7 cellular contexts compared by ENCODE assay signal in the genomic region with DNA sequence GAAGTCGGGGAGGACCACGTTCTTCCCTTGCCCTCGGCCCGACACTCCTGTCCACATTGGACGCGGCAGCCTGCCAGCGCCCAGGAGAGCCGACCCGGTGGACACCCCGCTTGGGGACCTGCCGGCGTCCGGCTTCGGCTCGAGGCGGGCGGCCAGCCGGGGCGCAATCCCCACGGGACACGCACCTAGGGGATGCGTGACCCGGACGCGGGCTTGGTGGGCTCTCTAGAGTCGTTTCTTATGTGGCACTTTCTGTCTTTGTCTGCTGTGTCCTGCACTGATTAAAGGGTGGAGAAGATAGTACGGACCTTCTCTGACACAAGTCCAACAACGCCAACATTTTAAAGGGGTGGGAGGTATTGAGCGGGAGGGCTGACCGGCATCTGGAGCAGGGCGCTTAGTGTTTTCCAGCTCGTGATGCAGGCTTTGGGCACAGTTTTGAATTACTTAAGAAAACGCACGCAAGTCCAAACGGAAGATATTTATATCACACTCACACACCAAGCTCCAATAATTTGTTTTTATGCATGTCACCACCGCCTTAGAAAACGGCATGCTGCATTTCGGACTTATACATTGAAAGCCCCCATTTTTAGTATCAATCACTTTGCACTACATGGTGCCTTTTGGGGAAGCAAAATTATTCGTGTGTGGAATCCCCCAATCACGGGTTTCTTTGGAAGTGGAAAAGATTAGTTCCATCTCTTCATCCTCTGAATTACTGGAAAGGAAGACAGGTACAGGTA. TPM values are rescaled to one million over a fixed set of nuclear protein-coding genes. Genes with fewer than 3 reads are reported as not detected.
DNase-seq lines count a peak whose midpoint lies in the region; ATAC-seq and TF ChIP-seq lines count a peak whose summit lies in the region.

No MANE protein-coding gene starts in this region.

- TF ChIP-seq CTCF in HFF-Myc (IDR thresholded peaks at IDR 0.05; ENCODE audit: low read depth, low read length, missing control alignments) (no peak), PC-3 (conservative IDR thresholded peaks at IDR 0.05; ENCODE audit: low read depth, low read length) (no peak)

- CTCF ChIA-PET in PC-3 (lab: Charles Lee), result interaction anchor here (0.6 kb wide), 1 partner anchor 13 kb away, joined by 7 read pairs; no protein-coding TSS in a partner anchor

- no peaks in the 10 kb centered on the region for H3F3A ChIP-seq in PC-3 (ENCODE audit: low read length, unreplicated experiment)

- intact Hi-C loops in PC-3 (cut with micrococcal nuclease), result loop anchor here (5.0 kb wide), 1 partner anchor 86 kb away; no protein-coding TSS in a partner anchor

- H3K4me1 Mint-ChIP-seq in effector memory CD8-positive, alpha-beta T cell (ENCODE audit: low read depth in 2 of 2), result peaks cover 4% of the 10 kb centered on the region in 2 donors
- peaks cover 2 to 40% (median 14%) of the 10 kb centered on the region in 4 donors for H3K4me1 Mint-ChIP-seq in naive thymus-derived CD8-positive, alpha-beta T cell

- no peaks in the 10 kb centered on the region for H3K9me2 ChIP-seq in PC-3 (replicated peaks; ENCODE audit: low read length)

- H3K27ac Mint-ChIP-seq in effector memory CD8-positive, alpha-beta T cell, result no peak overlapping the region
- peak overlapping the region in 5 of 10 donors; percentile 29 to 75 (median 44) for H3K27ac Mint-ChIP-seq in naive thymus-derived CD8-positive, alpha-beta T cell

- H3K9ac ChIP-seq in PC-3 (ENCODE audit: low read length), result peak overlapping the region; percentile 99

- H3K79me2 ChIP-seq in PC-3 (ENCODE audit: low read length), result peaks cover 7% of the 10 kb centered on the region; the same call in 1 of the 2 replicates

- no peaks in the 10 kb centered on the region for H3K9me3 ChIP-seq in PC-3 (ENCODE audit: low read length)

- peaks cover 65 to 75% of the 10 kb centered on the region in 2 donors for H3K27me3 Mint-ChIP-seq in effector memory CD8-positive, alpha-beta T cell
- peaks cover 27 to 82% (median 76%) of the 10 kb centered on the region in 5 donors for H3K27me3 Mint-ChIP-seq in naive thymus-derived CD8-positive, alpha-beta T cell

- peak overlapping the region; percentile 89 for H3K27ac ChIP-seq in PC-3 (ENCODE audit: low read length)

- H2AFZ ChIP-seq in PC-3 (ENCODE audit: low read length), result peak overlapping the region; percentile 81

- POLR2A ChIA-PET in PC-3 (lab: Charles Lee; ENCODE audit: unreplicated experiment), result interaction anchor here (0.5 to 0.6 kb wide), 2 partner anchors 26 to 88 kb away, joined by 3 to 5 read pairs; no protein-coding TSS in a partner anchor
- POLR2A ChIA-PET in naive thymus-derived CD8-positive, alpha-beta T cell (lab: Charles Lee), result interaction anchor here (0.7 to 5.0 kb wide), 5 partner anchors 8 to 135 kb away, joined by 3 to 30 read pairs (median 4); no protein-coding TSS in a partner anchor

- H3K4me3 ChIP-seq in HFF-Myc (replicated peaks; ENCODE audit: low read depth, low read length) (peak overlapping the region; percentile 58), PC-3 (ENCODE audit: low read length) (peak overlapping the region; percentile 91)

- DNase-seq in HFF-Myc (ENCODE audit: extremely low read depth, low read depth), result no peak
- DNase-seq in PC-3, result no peak
- no peak for DNase-seq in effector memory CD8-positive, alpha-beta T cell
- DNase-seq in naive thymus-derived CD8-positive, alpha-beta T cell, result peak in 3 of 10 donors; percentile 26 to 45 (median 27)
- no peak for DNase-seq in activated gamma-delta T cell (lab: John Stamatoyannopoulos, UW)
- no peak for DNase-seq in activated CD8-positive, alpha-beta memory T cell treated with anti-CD3 and anti-CD28 coated beads, Interleukin-2, amount 50 U/mL, for 48 hours

- peak overlapping the region; percentile 84 to 86 for H3K4me3 Mint-ChIP-seq in effector memory CD8-positive, alpha-beta T cell
- peak overlapping the region; percentile 47 to 86 (median 68) for H3K4me3 Mint-ChIP-seq in naive thymus-derived CD8-positive, alpha-beta T cell

- H3K36me3 ChIP-seq in PC-3 (ENCODE audit: low read depth, low read length), result no peaks in the 10 kb centered on the region

- peak; percentile 8 for ATAC-seq in GM18520 (IDR thresholded peaks at IDR 0.05; ENCODE audit: unreplicated experiment)
- ATAC-seq in PC-3, result peak; percentile 46
- no peak for ATAC-seq in effector memory CD8-positive, alpha-beta T cell (replicated peaks)
- peak in 1 of 2 donors; percentile 9 for ATAC-seq in naive thymus-derived CD8-positive, alpha-beta T cell

- H4K20me1 ChIP-seq in PC-3 (ENCODE audit: low read length), result no peaks in the 10 kb centered on the region

- no peaks in the 10 kb centered on the region for H3K27me3 ChIP-seq in PC-3 (ENCODE audit: low read length)

- TSS peak; percentile 65 for BruUV-seq in PC-3 (replicated peaks; lab: Mats Ljungman, UMichigan)

- H3K36me3 Mint-ChIP-seq in effector memory CD8-positive, alpha-beta T cell (ENCODE audit: insufficient read depth), result peaks cover 48% of the 10 kb centered on the region
- H3K36me3 Mint-ChIP-seq in naive thymus-derived CD8-positive, alpha-beta T cell, result peaks cover 6 to 17% (median 10%) of the 10 kb centered on the region in 3 donors

- peak overlapping the region; percentile 90 for H3K4me2 ChIP-seq in PC-3 (ENCODE audit: low read length)

- peaks cover 22% of the 10 kb centered on the region for H3K4me1 ChIP-seq in PC-3 (ENCODE audit: insufficient read depth, low read length)

- H3K9me3 Mint-ChIP-seq in effector memory CD8-positive, alpha-beta T cell, result no peaks in the 10 kb centered on the region
- peaks cover 0 to 37% (median 15%) of the 10 kb centered on the region in 9 donors for H3K9me3 Mint-ChIP-seq in naive thymus-derived CD8-positive, alpha-beta T cell

RNA-seq across cellular contexts. Expression of gene SPAG6, which starts 3.9 kb away (rescaled TPM):
- 0.04 and 0.12 TPM in 2 replicates for total RNA-seq in PC-3 (2014; rRNA removed)
- not detected for total RNA-seq in naive thymus-derived CD8-positive, alpha-beta T cell
- polyA plus RNA-seq in naive thymus-derived CD8-positive, alpha-beta T cell, result not detected

RNA-seq across cellular contexts. Expression of gene BMI1, which starts 20.5 kb away (rescaled TPM):
- total RNA-seq in PC-3 (2014; rRNA removed), result 119 and 124 TPM in 2 replicates
- 10 to 100 TPM; 70.2 to 80.3 TPM for total RNA-seq in naive thymus-derived CD8-positive, alpha-beta T cell
- 10 to 100 TPM; 22.5 to 32.9 (median 25.7) TPM for polyA plus RNA-seq in naive thymus-derived CD8-positive, alpha-beta T cell

RNA-seq across cellular contexts. Expression of gene COMMD3, which starts 25.2 kb away (rescaled TPM):
- total RNA-seq in PC-3 (2014; rRNA removed), result 86.4 and 86.6 TPM in 2 replicates
- total RNA-seq in naive thymus-derived CD8-positive, alpha-beta T cell, result 10 to 100 TPM; 53.9 to 59.3 TPM
- polyA plus RNA-seq in naive thymus-derived CD8-positive, alpha-beta T cell, result 10 to 100 TPM; 38.5 to 57.8 (median 48.4) TPM
